9 cellular contexts compared by ENCODE assay signal in genomic region chr12:4579305-4580097, GRCh38. TPM values are rescaled to one million over a fixed set of nuclear protein-coding genes. Genes with fewer than 3 reads are reported as not detected.
DNase-seq lines count a peak whose midpoint lies in the region; ATAC-seq, FAIRE-seq and TF ChIP-seq lines count a peak whose summit lies in the region.
"Had no signal": no experiment of that assay in that cellular context is flagged by ENCODE, and none has a peak within 500 bp of the region (broad histone marks: within the 10 kb centered on the region; RNA-seq: fewer than 3 reads in every experiment).

No MANE protein-coding gene starts in this region.

- H3K36me3 ChIP-seq in OCI-LY7 (ENCODE audit: insufficient read depth, low read length) (no peaks in the 10 kb centered on the region), vagina (no peaks in the 10 kb centered on the region)

- peak overlapping the region; percentile 16; the same call in 1 of the 2 replicates for H2AFZ ChIP-seq in OCI-LY7 (ENCODE audit: low read length)

- H3K9me3 ChIP-seq in A549 (no peaks in the 10 kb centered on the region), OCI-LY7 (ENCODE audit: low read length) (no peaks in the 10 kb centered on the region), vagina (no peaks in the 10 kb centered on the region)

- no peak overlapping the region for H3K4me3 Mint-ChIP-seq in activated T-helper 17 cell treated with anti-CD3 and anti-CD28 coated beads, Interleukin-2, amount 50 U/mL, for 72 hours

- H3K4me3 ChIP-seq in A549 (no peak overlapping the region), GM12875 (ENCODE audit: low read depth, low read length) (no peak overlapping the region), OCI-LY7 (ENCODE audit: low read depth, low read length, poor library complexity, severe bottlenecking) (no peak overlapping the region), fibroblast of mammary gland (ENCODE audit: control insufficient read depth, low read depth, low read length) (no peak overlapping the region), vagina (no peak overlapping the region)

- TF ChIP-seq EP300 in A549 (IDR thresholded peaks at IDR 0.05): no peak

- CTCF ChIA-PET in A549 (lab: Yijun Ruan, JAX) (interaction anchor here (0.9 to 2.6 kb wide), 8 partner anchors 9 to 277 kb away, joined by 3 to 39 read pairs (median 4); no protein-coding TSS in a partner anchor), OCI-LY7 (lab: Charles Lee; ENCODE audit: unreplicated experiment) (interaction anchor here (0.8 kb wide), 1 partner anchor 177 kb away, joined by 3 read pairs; no protein-coding TSS in a partner anchor)

- H3K4me2 ChIP-seq in A549: no peak overlapping the region
- H3K4me2 ChIP-seq in OCI-LY7 (ENCODE audit: low read length): 0 out of 2 replicates have a peak overlapping the region, but pooled peaks have one; percentile 0

- 31% methylated on average over 8 of the region's 8 CpGs for WGBS in A549 (ENCODE audit: missing lambda C conversion rate)

- no TSS peak for BruUV-seq in OCI-LY7 (replicated peaks; lab: Mats Ljungman, UMichigan)

- intact Hi-C loops in OCI-LY7 (cut with micrococcal nuclease; ENCODE audit: unreplicated experiment): loop anchor here (1.0 to 10.0 kb wide), 3 partner anchors 179 to 425 kb away; no protein-coding TSS in a partner anchor
- intact Hi-C loops in vagina (cut with DNase I): no loop called here

- H3K79me2 ChIP-seq in OCI-LY7 (ENCODE audit: insufficient read depth, low read depth, low read length): no peaks in the 10 kb centered on the region

- TF ChIP-seq CTCF in A549 (IDR thresholded peaks at IDR 0.05) (peak; percentile 30; the same call in 2 of the 3 replicates), GM12875 (IDR thresholded peaks at IDR 0.05; ENCODE audit: borderline replicate concordance, insufficient read depth, low read depth, low read length) (0 out of 2 replicates have a peak, but pooled peaks have one; percentile 30), OCI-LY7 (conservative IDR thresholded peaks at IDR 0.05; ENCODE audit: low read length) (peak; percentile 84), fibroblast of mammary gland (conservative IDR thresholded peaks at IDR 0.05; ENCODE audit: control insufficient read depth, insufficient read depth, low read depth, low read length) (peak; percentile 5), vagina (IDR thresholded peaks at IDR 0.05) (no peak)

- POLR2A ChIA-PET in A549 (lab: Yijun Ruan, JAX): no interaction called here
- POLR2A ChIA-PET in OCI-LY7 (lab: Charles Lee): no interaction called here

- H3K27ac Mint-ChIP-seq in activated T-helper 17 cell treated with anti-CD3 and anti-CD28 coated beads, Interleukin-2, amount 50 U/mL, for 72 hours: no peak overlapping the region

- peak; percentile 47 to 59; a peak in 4 of 5 replicates for TF ChIP-seq RAD21 in A549 (conservative IDR thresholded peaks at IDR 0.05 in 1 of 2, IDR thresholded peaks at IDR 0.05 in 1 of 2)

- H3K4me1 ChIP-seq in A549 (no peaks in the 10 kb centered on the region), OCI-LY7 (ENCODE audit: insufficient read depth, low read length, poor library complexity, severe bottlenecking) (peaks cover 34% of the 10 kb centered on the region), vagina (no peaks in the 10 kb centered on the region)

- no peak for FAIRE-seq in A549 (lab: Jason Lieb, UNC)
- FAIRE-seq: TTC549 had no signal

- no peak overlapping the region for H3K27ac ChIP-seq in A549
- no peak overlapping the region for H3K27ac ChIP-seq in OCI-LY7 (ENCODE audit: low read depth, low read length, poor library complexity, severe bottlenecking)
- H3K27ac ChIP-seq in vagina: no peak overlapping the region

- no peaks in the 10 kb centered on the region for H4K20me1 ChIP-seq in OCI-LY7 (ENCODE audit: insufficient read depth, low read length)

- no peaks in the 10 kb centered on the region for H3K27me3 Mint-ChIP-seq in activated T-helper 17 cell treated with anti-CD3 and anti-CD28 coated beads, Interleukin-2, amount 50 U/mL, for 72 hours

- no peaks in the 10 kb centered on the region for H3K4me1 Mint-ChIP-seq in activated T-helper 17 cell treated with anti-CD3 and anti-CD28 coated beads, Interleukin-2, amount 50 U/mL, for 72 hours

- H3K9me2 ChIP-seq in OCI-LY7 (ENCODE audit: insufficient read depth, low read length): no peaks in the 10 kb centered on the region

- no peak for TF ChIP-seq POLR2A in A549 (IDR thresholded peaks at IDR 0.05; ENCODE audit: low read length)
- TF ChIP-seq POLR2A in vagina (IDR thresholded peaks at IDR 0.05): no peak

- H3K36me3 Mint-ChIP-seq in activated T-helper 17 cell treated with anti-CD3 and anti-CD28 coated beads, Interleukin-2, amount 50 U/mL, for 72 hours (ENCODE audit: low read depth): no peaks in the 10 kb centered on the region

- no peaks in the 10 kb centered on the region for H3K9me3 Mint-ChIP-seq in activated T-helper 17 cell treated with anti-CD3 and anti-CD28 coated beads, Interleukin-2, amount 50 U/mL, for 72 hours

- peak; percentile 66 to 74; a peak in 4 of 6 replicates for ATAC-seq in A549
- ATAC-seq in activated T-helper 17 cell treated with anti-CD3 and anti-CD28 coated beads, Interleukin-2, amount 50 U/mL, for 72 hours (replicated peaks): no peak

- DNase-seq in A549 (ENCODE audit: low read depth in 1 of 2, low spot score in 1 of 2): peak; percentile 8 to 35
- DNase-seq in OCI-LY7 (ENCODE audit: low spot score): peak; percentile 72
- DNase-seq in fibroblast of mammary gland (ENCODE audit: low read depth): peak; percentile 30
- DNase-seq in vagina (ENCODE audit: extremely low spot score in 2 of 2): no peak
- DNase-seq in activated CD4-positive, CD25-positive, alpha-beta regulatory T cell (lab: John Stamatoyannopoulos, UW): no peak
- DNase-seq in DMS79 treated with DMSO at 0.1 percent for 48 hours (lab: John Stamatoyannopoulos, UW): no peak

- no peaks in the 10 kb centered on the region for H3K27me3 ChIP-seq in vagina

TF ChIP-seq in A549, 52 proteins besides CTCF, POLR2A, EP300 and RAD21:
- no peak for TF ChIP-seq HOXA7 (CRISPR knock-in tag; IDR thresholded peaks at IDR 0.05)
- TF ChIP-seq EHF (CRISPR knock-in tag; IDR thresholded peaks at IDR 0.05): no peak
- TF ChIP-seq MAX (IDR thresholded peaks at IDR 0.05): no peak
- TF ChIP-seq BHLHE40 (IDR thresholded peaks at IDR 0.05; ENCODE audit: low read depth, low read length): no peak
- TF ChIP-seq CHD2 (IDR thresholded peaks at IDR 0.05; ENCODE audit: low read length, partially characterized antibody): no peak
- no peak for TF ChIP-seq CHD4 (IDR thresholded peaks at IDR 0.05; ENCODE audit: borderline replicate concordance)
- TF ChIP-seq FOSL2 (IDR thresholded peaks at IDR 0.05): no peak
- no peak for TF ChIP-seq FOSL2 (CRISPR knock-in tag; IDR thresholded peaks at IDR 0.05)
- no peak for TF ChIP-seq TP53 (CRISPR knock-in tag; IDR thresholded peaks at IDR 0.05)
- TF ChIP-seq JUNB (IDR thresholded peaks at IDR 0.05): no peak
- no peak for TF ChIP-seq CBX8 (IDR thresholded peaks at IDR 0.05)
- no peak for TF ChIP-seq CEBPB (IDR thresholded peaks at IDR 0.05)
- no peak for TF ChIP-seq ZNF302 (CRISPR knock-in tag; IDR thresholded peaks at IDR 0.05)
- no peak for TF ChIP-seq HEYL (CRISPR knock-in tag; IDR thresholded peaks at IDR 0.05)

RNA-seq across cellular contexts. Expression of gene DYRK4, which starts 17.5 kb away (rescaled TPM):
- 84.5 and 90.6 TPM in 2 replicates for polyA plus RNA-seq in A549 (2011; rRNA removed)
- polyA plus RNA-seq in A549 (2012; cell fraction: cytosol; rRNA removed): 50.5 and 50.7 TPM in 2 replicates
- polyA plus RNA-seq in A549 (2012; cell fraction: nucleus; rRNA removed): 21.6 and 27.6 TPM in 2 replicates
- 36.5 to 42.7 TPM (median 40.3 TPM) in 3 replicates for polyA plus RNA-seq in A549 (2017; fragmentation: RNase III; extraction: RNeasy Plus Mini Kit Qiagen cat#74134 plus additional on column Dnase treatment)
- polyA minus RNA-seq in A549 (2011; rRNA and poly(A)+ RNA removed): 28.1 and 34.4 TPM in 2 replicates
- total RNA-seq in OCI-LY7 (2014; rRNA removed; shearing (Covaris generic)): 32.3 and 33.9 TPM in 2 replicates
- total RNA-seq in OCI-LY7 (2022): 21.3 and 23.1 TPM in 2 replicates
- 19.4 TPM for total RNA-seq in vagina
- total RNA-seq in activated T-helper 17 cell treated with anti-CD3 and anti-CD28 coated beads, Interleukin-2, amount 50 U/mL, for 72 hours: 10 to 100 TPM; 22.0 to 29.2 TPM

RNA-seq across cellular contexts. Expression of gene RAD51AP1, which starts 40.8 kb away (rescaled TPM):
- polyA plus RNA-seq in A549 (2011; rRNA removed): 28.8 and 56.7 TPM in 2 replicates
- polyA plus RNA-seq in A549 (2012; cell fraction: cytosol; rRNA removed): 12.9 and 15.3 TPM in 2 replicates
- 7.8 and 11.0 TPM in 2 replicates for polyA plus RNA-seq in A549 (2012; cell fraction: nucleus; rRNA removed)
- polyA plus RNA-seq in A549 (2017; fragmentation: RNase III; extraction: RNeasy Plus Mini Kit Qiagen cat#74134 plus additional on column Dnase treatment): 26.5 to 32.1 TPM (median 30.6 TPM) in 3 replicates
- polyA minus RNA-seq in A549 (2011; rRNA and poly(A)+ RNA removed): 5.6 and 6.0 TPM in 2 replicates
- total RNA-seq in OCI-LY7 (2014; rRNA removed; shearing (Covaris generic)): 81.3 and 98.6 TPM in 2 replicates
- total RNA-seq in OCI-LY7 (2022): 69.2 and 86.0 TPM in 2 replicates
- total RNA-seq in vagina: 4.2 TPM
- 10 to 100 TPM; 43.9 to 56.7 TPM for total RNA-seq in activated T-helper 17 cell treated with anti-CD3 and anti-CD28 coated beads, Interleukin-2, amount 50 U/mL, for 72 hours

Comparison
In these comparisons a context has a peak if more than half of its experiments do, and no peak if none do; other contexts are left out.
1. DNase-seq: peak in A549 (2 of 2), OCI-LY7 (single experiment) and fibroblast of mammary gland (single experiment); none in vagina (0 of 2), activated CD4-positive, CD25-positive, alpha-beta regulatory T cell (0 of 4) and DMS79 treated with DMSO at 0.1 percent for 48 hours (single experiment).
2. CTCF ChIP-seq: peak in A549 (single experiment), GM12875 (single experiment), OCI-LY7 (single experiment) and fibroblast of mammary gland (single experiment); none in vagina (0 of 3).